23 cellular contexts compared by ENCODE assay signal in genomic region chr9:78009156-78009555, GRCh38. TPM values are rescaled to one million over a fixed set of nuclear protein-coding genes. Genes with fewer than 3 reads are reported as not detected.
A peak's percentile ranks its signal among the peaks of the same experiment; 100 is the strongest.
DNase-seq lines count a peak whose midpoint lies in the region; ATAC-seq, FAIRE-seq and TF ChIP-seq lines count a peak whose summit lies in the region.
"Had no signal": no experiment of that assay in that cellular context is flagged by ENCODE, and none has a peak within 500 bp of the region (broad histone marks: within the 10 kb centered on the region; RNA-seq: fewer than 3 reads in every experiment).

No MANE protein-coding gene starts in this region.

- FAIRE-seq in H54 (lab: Jason Lieb, UNC), result peak; percentile 38
- FAIRE-seq: colon, urothelium cell line had no signal

- H3K4me1 Mint-ChIP-seq in activated T-helper 17 cell treated with anti-CD3 and anti-CD28 coated beads, Interleukin-2, amount 50 U/mL, for 72 hours, result peaks cover 35% of the 10 kb centered on the region
- H3K4me1 Mint-ChIP-seq in osteocyte (ENCODE audit: unreplicated experiment), result peaks cover 59% of the 10 kb centered on the region

- H3K27me3 Mint-ChIP-seq in activated T-helper 17 cell treated with anti-CD3 and anti-CD28 coated beads, Interleukin-2, amount 50 U/mL, for 72 hours, result no peaks in the 10 kb centered on the region
- H3K27me3 Mint-ChIP-seq in osteocyte (ENCODE audit: unreplicated experiment), result no peaks in the 10 kb centered on the region
- H3K27me3 Mint-ChIP-seq: activated CD4-positive, alpha-beta T cell treated with anti-CD3 and anti-CD28 coated beads, Interleukin-2, amount 10 ng/mL, durations not matched to agents 7 days and 5 days had no signal

- peak overlapping the region; percentile 83 for H3K27ac Mint-ChIP-seq in activated T-helper 17 cell treated with anti-CD3 and anti-CD28 coated beads, Interleukin-2, amount 50 U/mL, for 72 hours
- H3K27ac Mint-ChIP-seq in osteocyte (ENCODE audit: unreplicated experiment), result peak overlapping the region; percentile 27

- H3K4me3 Mint-ChIP-seq in activated T-helper 17 cell treated with anti-CD3 and anti-CD28 coated beads, Interleukin-2, amount 50 U/mL, for 72 hours, result peak overlapping the region; percentile 64
- H3K4me3 Mint-ChIP-seq in osteocyte (ENCODE audit: unreplicated experiment), result no peak overlapping the region
- H3K4me3 Mint-ChIP-seq: activated CD4-positive, alpha-beta T cell treated with anti-CD3 and anti-CD28 coated beads, Interleukin-2, amount 10 ng/mL, durations not matched to agents 7 days and 5 days had no signal

- H3K36me3 Mint-ChIP-seq in activated T-helper 17 cell treated with anti-CD3 and anti-CD28 coated beads, Interleukin-2, amount 50 U/mL, for 72 hours (ENCODE audit: low read depth), result no peaks in the 10 kb centered on the region
- H3K36me3 Mint-ChIP-seq in osteocyte (ENCODE audit: unreplicated experiment), result no peaks in the 10 kb centered on the region
- H3K36me3 Mint-ChIP-seq: stimulated activated effector memory CD8-positive, alpha-beta T cell treated with anti-CD3 and anti-CD28 coated beads, Interleukin-12 subunit alpha, Interleukin-12 subunit beta, amount 100 ng/mL, for 72 hours had no signal

- no peaks in the 10 kb centered on the region for H3K9me3 Mint-ChIP-seq in activated T-helper 17 cell treated with anti-CD3 and anti-CD28 coated beads, Interleukin-2, amount 50 U/mL, for 72 hours
- no peaks in the 10 kb centered on the region for H3K9me3 Mint-ChIP-seq in osteocyte (ENCODE audit: unreplicated experiment)
- H3K9me3 Mint-ChIP-seq: activated CD4-positive, alpha-beta T cell treated with anti-CD3 and anti-CD28 coated beads, Interleukin-2, amount 10 ng/mL, durations not matched to agents 7 days and 5 days; stimulated activated effector memory CD8-positive, alpha-beta T cell treated with anti-CD3 and anti-CD28 coated beads, Interleukin-12 subunit alpha, Interleukin-12 subunit beta, amount 100 ng/mL, for 72 hours had no signal

- TF ChIP-seq POLR2A in H54 (IDR thresholded peaks at IDR 0.05; ENCODE audit: low read depth, low read length), result no peak

- DNase-seq in NCI-H748 (lab: John Stamatoyannopoulos, UW; ENCODE audit: unreplicated experiment) (peak; percentile 8), NCI-H748 treated with DMSO at 0.1 percent for 48 hours (lab: John Stamatoyannopoulos, UW) (no peak), H54 (ENCODE audit: insufficient read length, low spot score) (no peak), osteocyte (ENCODE audit: extremely low spot score, unreplicated experiment) (no peak), SIG-M5 (lab: John Stamatoyannopoulos, UW) (no peak), NCI-H82 treated with DMSO at 0.1 percent for 48 hours (lab: John Stamatoyannopoulos, UW; ENCODE audit: unreplicated experiment) (no peak)
- DNase-seq: activated CD4-positive, alpha-beta T cell treated with anti-CD3 and anti-CD28 coated beads, Interleukin-2, amount 10 ng/mL, durations not matched to agents 7 days and 5 days; adrenal gland; BE2C; effector memory CD4-positive, alpha-beta T cell; foreskin fibroblast; heart right ventricle; mammary epithelial cell; NCI-H2081; NCI-H526 treated with DMSO at 0.1 percent for 48 hours; nucleus accumbens; OCI-M1; T-helper 9 cell had no signal

- TF ChIP-seq CTCF in osteocyte (IDR thresholded peaks at IDR 0.05), result no peak

- no peak for ATAC-seq in activated T-helper 17 cell treated with anti-CD3 and anti-CD28 coated beads, Interleukin-2, amount 50 U/mL, for 72 hours (replicated peaks)
- ATAC-seq in HG02571 (IDR thresholded peaks at IDR 0.05; ENCODE audit: unreplicated experiment), result no peak
- ATAC-seq: heart right ventricle; stimulated activated effector memory CD8-positive, alpha-beta T cell treated with anti-CD3 and anti-CD28 coated beads, Interleukin-12 subunit alpha, Interleukin-12 subunit beta, amount 100 ng/mL, for 72 hours had no signal

RNA-seq across cellular contexts. Expression of gene GNAQ, which starts 22.5 kb away (rescaled TPM):
- 10 to 100 TPM; 12.8 to 18.5 TPM for total RNA-seq in activated T-helper 17 cell treated with anti-CD3 and anti-CD28 coated beads, Interleukin-2, amount 50 U/mL, for 72 hours
- total RNA-seq in osteocyte, result 65.9 and 71.2 TPM in 2 replicates
